1 cellular context compared by ENCODE assay signal in the genomic region with DNA sequence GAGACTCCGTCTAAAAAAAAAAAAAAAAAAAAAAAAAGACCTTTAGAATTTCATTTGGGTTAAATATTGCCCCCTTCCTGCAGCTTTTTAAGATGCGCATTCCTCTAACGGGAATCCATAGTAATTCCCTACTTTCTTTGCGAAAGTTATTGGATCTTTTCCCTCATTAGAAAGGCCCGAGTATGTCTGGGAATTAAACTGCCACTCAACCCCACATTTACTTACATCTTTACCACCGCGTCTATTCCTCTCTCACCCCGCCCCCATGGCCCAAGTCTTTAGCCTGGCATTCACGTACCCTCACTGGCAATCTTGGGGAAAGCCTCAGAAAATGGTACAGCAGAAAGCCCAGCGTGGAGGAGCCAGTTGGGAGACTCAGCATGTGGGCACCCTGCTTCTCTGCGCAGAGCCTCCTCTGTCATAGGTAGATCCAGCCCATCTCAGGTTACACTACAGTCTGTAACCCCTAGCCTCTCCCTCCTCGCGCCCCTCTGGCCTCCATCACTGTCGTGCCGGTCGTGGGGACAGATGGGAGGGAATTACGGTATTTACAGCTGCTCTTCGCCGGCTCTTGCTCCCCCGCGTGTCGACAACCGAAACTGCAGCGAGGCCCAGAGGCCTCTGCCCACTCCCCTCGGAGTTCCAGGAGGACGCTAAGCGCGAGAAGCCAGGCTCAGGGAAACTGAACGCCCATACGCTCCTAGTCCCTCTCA.
TF ChIP-seq lines count a peak whose summit lies in the region.

No MANE protein-coding gene starts in this region.

TF ChIP-seq in GM12878, 131 proteins besides CTCF, POLR2A, EP300 and RAD21 (continued from another document):
- TF ChIP-seq, protein P1, sequence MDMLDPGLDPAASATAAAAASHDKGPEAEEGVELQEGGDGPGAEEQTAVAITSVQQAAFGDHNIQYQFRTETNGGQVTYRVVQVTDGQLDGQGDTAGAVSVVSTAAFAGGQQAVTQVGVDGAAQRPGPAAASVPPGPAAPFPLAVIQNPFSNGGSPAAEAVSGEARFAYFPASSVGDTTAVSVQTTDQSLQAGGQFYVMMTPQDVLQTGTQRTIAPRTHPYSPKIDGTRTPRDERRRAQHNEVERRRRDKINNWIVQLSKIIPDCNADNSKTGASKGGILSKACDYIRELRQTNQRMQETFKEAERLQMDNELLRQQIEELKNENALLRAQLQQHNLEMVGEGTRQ (IDR thresholded peaks at IDR 0.05; ENCODE audit: borderline replicate concordance, low read depth, low read length) = no peak
- TF ChIP-seq ASH2L (IDR thresholded peaks at IDR 0.05; ENCODE audit: borderline replicate concordance, low read depth) (no peak), CREM (IDR thresholded peaks at IDR 0.05; ENCODE audit: low read depth) (peak; percentile 39; the same call in 1 of the 2 replicates), HDGF (IDR thresholded peaks at IDR 0.05) (0 out of 2 replicates have a peak, but pooled peaks have one; percentile 38), LARP7 (IDR thresholded peaks at IDR 0.05) (peak; percentile 59; the same call in 1 of the 2 replicates), TCF3 (IDR thresholded peaks at IDR 0.05; ENCODE audit: borderline replicate concordance, insufficient read depth, low read depth, low read length) (0 out of 2 replicates have a peak, but pooled peaks have one; percentile 35), CREB1 (IDR thresholded peaks at IDR 0.05; ENCODE audit: low read depth) (0 out of 2 replicates have a peak, but pooled peaks have one; percentile 17), ESRRA (IDR thresholded peaks at IDR 0.05; ENCODE audit: low read length) (0 out of 2 replicates have a peak, but pooled peaks have one; percentile 53), ETV6 (conservative IDR thresholded peaks at IDR 0.05 in 1 of 2, IDR thresholded peaks at IDR 0.05 in 1 of 2; ENCODE audit: borderline replicate concordance in 1 of 2, low read depth in 1 of 2) (no peak), ZNF687 (IDR thresholded peaks at IDR 0.05) (peak; percentile 32; the same call in 1 of the 2 replicates), CHD2 (IDR thresholded peaks at IDR 0.05; ENCODE audit: borderline replicate concordance, low read depth, low read length) (0 out of 2 replicates have a peak, but pooled peaks have one; percentile 27), BHLHE40 (IDR thresholded peaks at IDR 0.05; ENCODE audit: borderline replicate concordance in 1 of 2, low read depth in 2 of 2, low read length in 1 of 2) (0 out of 4 replicates have a peak, but pooled peaks of 1 of the 2 experiments have one; percentile 36), IRF4 (IDR thresholded peaks at IDR 0.05; ENCODE audit: low read depth, low read length) (0 out of 2 replicates have a peak, but pooled peaks have one; percentile 36), ZNF207 (IDR thresholded peaks at IDR 0.05; ENCODE audit: borderline replicate concordance) (no peak), POLR2AphosphoS2 (IDR thresholded peaks at IDR 0.05; ENCODE audit: low read depth, low read length) (no peak), IKZF1 (conservative IDR thresholded peaks at IDR 0.05) (peak; percentile 60), NBN (IDR thresholded peaks at IDR 0.05) (peak; percentile 73; the same call in 1 of the 2 replicates), SMC3 (IDR thresholded peaks at IDR 0.05; ENCODE audit: borderline replicate concordance, low read length) (peak; percentile 95)
- TF ChIP-seq, protein P2, sequence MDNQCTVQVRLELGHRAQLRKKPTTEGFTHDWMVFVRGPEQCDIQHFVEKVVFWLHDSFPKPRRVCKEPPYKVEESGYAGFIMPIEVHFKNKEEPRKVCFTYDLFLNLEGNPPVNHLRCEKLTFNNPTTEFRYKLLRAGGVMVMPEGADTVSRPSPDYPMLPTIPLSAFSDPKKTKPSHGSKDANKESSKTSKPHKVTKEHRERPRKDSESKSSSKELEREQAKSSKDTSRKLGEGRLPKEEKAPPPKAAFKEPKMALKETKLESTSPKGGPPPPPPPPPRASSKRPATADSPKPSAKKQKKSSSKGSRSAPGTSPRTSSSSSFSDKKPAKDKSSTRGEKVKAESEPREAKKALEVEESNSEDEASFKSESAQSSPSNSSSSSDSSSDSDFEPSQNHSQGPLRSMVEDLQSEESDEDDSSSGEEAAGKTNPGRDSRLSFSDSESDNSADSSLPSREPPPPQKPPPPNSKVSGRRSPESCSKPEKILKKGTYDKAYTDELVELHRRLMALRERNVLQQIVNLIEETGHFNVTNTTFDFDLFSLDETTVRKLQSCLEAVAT (IDR thresholded peaks at IDR 0.05) = 0 out of 2 replicates have a peak, but pooled peaks have one; percentile 42
- TF ChIP-seq, protein P3, sequence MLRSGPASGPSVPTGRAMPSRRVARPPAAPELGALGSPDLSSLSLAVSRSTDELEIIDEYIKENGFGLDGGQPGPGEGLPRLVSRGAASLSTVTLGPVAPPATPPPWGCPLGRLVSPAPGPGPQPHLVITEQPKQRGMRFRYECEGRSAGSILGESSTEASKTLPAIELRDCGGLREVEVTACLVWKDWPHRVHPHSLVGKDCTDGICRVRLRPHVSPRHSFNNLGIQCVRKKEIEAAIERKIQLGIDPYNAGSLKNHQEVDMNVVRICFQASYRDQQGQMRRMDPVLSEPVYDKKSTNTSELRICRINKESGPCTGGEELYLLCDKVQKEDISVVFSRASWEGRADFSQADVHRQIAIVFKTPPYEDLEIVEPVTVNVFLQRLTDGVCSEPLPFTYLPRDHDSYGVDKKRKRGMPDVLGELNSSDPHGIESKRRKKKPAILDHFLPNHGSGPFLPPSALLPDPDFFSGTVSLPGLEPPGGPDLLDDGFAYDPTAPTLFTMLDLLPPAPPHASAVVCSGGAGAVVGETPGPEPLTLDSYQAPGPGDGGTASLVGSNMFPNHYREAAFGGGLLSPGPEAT (IDR thresholded peaks at IDR 0.05; ENCODE audit: low read depth) = 0 out of 2 replicates have a peak, but pooled peaks have one; percentile 24
